25 cellular contexts compared by ENCODE assay signal in genomic region chr2:70250434-70250833, GRCh38.
"Had no signal": no experiment of that assay in that cellular context is flagged by ENCODE, and none has a peak within 500 bp of the region (broad histone marks: within the 10 kb centered on the region; RNA-seq: fewer than 3 reads in every experiment).

No MANE protein-coding gene starts in this region.

- H2AFZ ChIP-seq: neural progenitor cell, parathyroid adenoma had no signal

- H3K9ac ChIP-seq: neural progenitor cell, parathyroid adenoma had no signal

- ATAC-seq: left colon; lower lobe of right lung; natural killer cell treated with Interleukin-12 subunit alpha and Interleukin-12 subunit beta and Interleukin-15 and Interleukin-18, amount 100 ng/mL, for 72 hours; stimulated activated naive B cell treated with anti-CD40 and anti-IgM and Interleukin-4, amounts not matched to agents 10 μg/mL and 1 μg/mL and 100 μg/mL, for 72 hours had no signal

- FAIRE-seq: frontal cortex had no signal

- H3K36me3 ChIP-seq: left ventricle myocardium inferior, lower lobe of right lung, neural progenitor cell, prostate gland, right atrium auricular region, sigmoid colon, suprapubic skin, transverse colon, vagina had no signal

- H3K27ac ChIP-seq: left ventricle myocardium inferior, lower lobe of right lung, neural progenitor cell, parathyroid adenoma, prostate gland, right atrium auricular region, sigmoid colon, suprapubic skin, transverse colon, vagina had no signal

- H3K4me3 ChIP-seq: left ventricle myocardium inferior, lower lobe of right lung, neural progenitor cell, prostate gland, right atrium auricular region, sigmoid colon, suprapubic skin, transverse colon, vagina had no signal

- H3K4me2 ChIP-seq: neural progenitor cell had no signal

- H3K36me3 Mint-ChIP-seq: immature natural killer cell, memory B cell had no signal

- H3K9me3 ChIP-seq: left ventricle myocardium inferior, lower lobe of right lung, prostate gland, right atrium auricular region, sigmoid colon, suprapubic skin, transverse colon, vagina had no signal

- H3K4me3 Mint-ChIP-seq: memory B cell; natural killer cell treated with Interleukin-12 subunit alpha and Interleukin-12 subunit beta and Interleukin-15 and Interleukin-18, amount 100 ng/mL, for 72 hours; stimulated activated naive B cell treated with anti-CD40 and anti-IgM and Interleukin-4, amounts not matched to agents 10 μg/mL and 1 μg/mL and 100 μg/mL, for 72 hours; stimulated activated naive CD8-positive, alpha-beta T cell treated with anti-CD3 and anti-CD28 coated beads, Interleukin-15, Interleukin-2, amounts not matched to agents 100 ng/mL and 50 ng/mL, for 24 hours had no signal

- H3K4me1 ChIP-seq: prostate gland had no signal

- H3K27ac Mint-ChIP-seq: memory B cell; natural killer cell treated with Interleukin-12 subunit alpha and Interleukin-12 subunit beta and Interleukin-15 and Interleukin-18, amount 100 ng/mL, for 72 hours; neural progenitor cell; stimulated activated naive B cell treated with anti-CD40 and anti-IgM and Interleukin-4, amounts not matched to agents 10 μg/mL and 1 μg/mL and 100 μg/mL, for 72 hours; stimulated activated naive CD8-positive, alpha-beta T cell treated with anti-CD3 and anti-CD28 coated beads, Interleukin-15, Interleukin-2, amounts not matched to agents 100 ng/mL and 50 ng/mL, for 24 hours had no signal

- H3K9me3 Mint-ChIP-seq: immature natural killer cell; memory B cell; natural killer cell treated with Interleukin-12 subunit alpha and Interleukin-12 subunit beta and Interleukin-15 and Interleukin-18, amount 100 ng/mL, for 72 hours; stimulated activated naive CD8-positive, alpha-beta T cell treated with anti-CD3 and anti-CD28 coated beads, Interleukin-15, Interleukin-2, amounts not matched to agents 100 ng/mL and 50 ng/mL, for 24 hours had no signal

- H3K27me3 ChIP-seq: neural progenitor cell, right atrium auricular region, sigmoid colon, suprapubic skin, transverse colon, vagina had no signal

- DNase-seq: cortex of kidney; effector CD4-positive, alpha-beta T cell; hypothalamus; islet precursor cell; kidney glomerular epithelial cell; left colon; left ventricle myocardium inferior; lower lobe of right lung; naive B cell; sigmoid colon; stimulated activated CD4-positive, alpha-beta T cell treated with anti-CD3 and anti-CD28 coated beads, Interleukin-2, amount 100 ng/mL, for 24 hours; stimulated activated CD4-positive, alpha-beta T cell treated with anti-CD3 and anti-CD28 coated beads, Interleukin-4, amount 100 ng/mL, for 4 hours; stimulated activated naive B cell treated with anti-CD40 and anti-IgM and Interleukin-4, amounts not matched to agents 10 μg/mL and 1 μg/mL and 100 μg/mL, for 72 hours; transverse colon had no signal

- H3K27me3 Mint-ChIP-seq: memory B cell; naive B cell; natural killer cell treated with Interleukin-12 subunit alpha and Interleukin-12 subunit beta and Interleukin-15 and Interleukin-18, amount 100 ng/mL, for 72 hours had no signal
